ENCODE assay signal across 1 cellular context in genomic region chr6:44237813-44238433, GRCh38.
TF ChIP-seq lines count a peak whose summit lies in the region.

No MANE protein-coding gene starts in this region.

TF ChIP-seq in GM12878, 131 proteins besides CTCF, POLR2A, EP300 and RAD21 (continued from another document):
- TF ChIP-seq PML (IDR thresholded peaks at IDR 0.05; ENCODE audit: low read length), result 0 out of 2 replicates have a peak, but pooled peaks have one; percentile 49
- 0 out of 2 replicates have a peak, but pooled peaks have one; percentile 53 for TF ChIP-seq NBN (IDR thresholded peaks at IDR 0.05)
- 0 out of 2 replicates have a peak, but pooled peaks have one; percentile 4 for TF ChIP-seq TCF12 (IDR thresholded peaks at IDR 0.05; ENCODE audit: low read depth, low read length)
- no peak for TF ChIP-seq HCFC1 (IDR thresholded peaks at IDR 0.05; ENCODE audit: low read length)
- TF ChIP-seq CBX3 (IDR thresholded peaks at IDR 0.05; ENCODE audit: borderline replicate concordance, low read depth), result no peak
- no peak for TF ChIP-seq EGR1 (IDR thresholded peaks at IDR 0.05; ENCODE audit: borderline replicate concordance in 1 of 2, low read depth in 2 of 2, low read length in 2 of 2)
- peak; percentile 92 for TF ChIP-seq SMARCA5 (IDR thresholded peaks at IDR 0.05)
- TF ChIP-seq ZBTB40 (IDR thresholded peaks at IDR 0.05; ENCODE audit: borderline replicate concordance), result no peak
- no peak for TF ChIP-seq POLR2AphosphoS5 (IDR thresholded peaks at IDR 0.05; ENCODE audit: low read length)
